ENCODE assay signal across 11 cellular contexts in the genomic region with DNA sequence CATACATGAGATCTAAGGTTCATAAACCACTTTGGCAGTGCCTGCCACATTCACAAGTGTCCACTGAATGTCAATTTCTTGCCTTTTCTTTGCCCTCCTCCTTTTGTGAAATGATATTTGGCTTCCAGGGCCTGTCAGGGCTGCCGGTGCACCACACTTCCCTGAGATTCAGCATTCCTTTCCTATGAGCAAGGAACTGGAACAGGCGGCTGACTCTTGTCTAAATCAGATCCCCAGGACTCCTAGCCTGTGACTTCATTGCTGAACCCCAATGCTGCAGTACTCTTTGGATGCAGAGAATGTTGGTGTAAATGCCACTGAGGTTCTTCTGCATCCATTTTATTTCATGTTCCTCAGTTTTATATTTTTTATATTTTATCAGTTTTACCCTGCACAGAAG.
DNase-seq lines count a peak whose midpoint lies in the region; ATAC-seq and TF ChIP-seq lines count a peak whose summit lies in the region.
"Had no signal": no experiment of that assay in that cellular context is flagged by ENCODE, and none has a peak within 500 bp of the region (broad histone marks: within the 10 kb centered on the region; RNA-seq: fewer than 3 reads in every experiment).

No MANE protein-coding gene starts in this region.

- DNase-seq in A673 (ENCODE audit: low spot score) (peak; percentile 33), body of pancreas (peak in 2 of 4 donors; percentile 21 to 36), kidney glomerular epithelial cell (lab: John Stamatoyannopoulos, UW) (peak; percentile 57), Ammon's horn (ENCODE audit: low spot score) (no peak), NK-92 (lab: John Stamatoyannopoulos, UW; ENCODE audit: unreplicated experiment) (no peak), SHP77 (lab: John Stamatoyannopoulos, UW) (no peak)
- no peak for DNase-seq in stimulated activated naive CD4-positive, alpha-beta T cell (lab: John Stamatoyannopoulos, UW)
- DNase-seq: NCI-H1436 had no signal

- H3K27me3 ChIP-seq in A673 (replicated peaks; ENCODE audit: insufficient read depth, low read depth, low read length, poor library complexity) (no peaks in the 10 kb centered on the region), HUES48 (ENCODE audit: control insufficient read depth, insufficient read depth, low read length) (no peaks in the 10 kb centered on the region), body of pancreas (no peaks in the 10 kb centered on the region)
- H3K27me3 ChIP-seq: BLaER1 treated with 17β-estradiol and CSF1 and Interleukin-3, amounts not matched to agents 10 nM and 100 nM; neural progenitor cell had no signal

- BruUV-seq in A673 (replicated peaks; lab: Mats Ljungman, UMichigan) = no TSS peak

- H3K9me3 ChIP-seq in A673 (ENCODE audit: low read depth, low read length, poor library complexity, severe bottlenecking) (no peaks in the 10 kb centered on the region), HUES48 (ENCODE audit: control insufficient read depth, insufficient read depth, low read length) (no peaks in the 10 kb centered on the region), body of pancreas (no peaks in the 10 kb centered on the region)

- TF ChIP-seq POLR2A in body of pancreas (IDR thresholded peaks at IDR 0.05) = no peak

- H3K9ac ChIP-seq in HUES48 (ENCODE audit: low read depth, low read length) = no peak overlapping the region
- H3K9ac ChIP-seq: BLaER1 treated with 17β-estradiol and CSF1 and Interleukin-3, amounts not matched to agents 10 nM and 100 nM; neural progenitor cell had no signal

- CTCF ChIA-PET in A673 (lab: Charles Lee) = no interaction called here

- WGBS in body of pancreas, 2 donors = 23 to 62% methylated on average over 2 of the region's 2 CpGs

- H3K4me1 ChIP-seq in A673 (ENCODE audit: insufficient read depth, low read length, poor library complexity, severe bottlenecking) (peaks cover 39% of the 10 kb centered on the region), HUES48 (ENCODE audit: control insufficient read depth, insufficient read depth, low read length) (peaks cover 52% of the 10 kb centered on the region), body of pancreas (peaks cover 31% of the 10 kb centered on the region)

- intact Hi-C loops in A673 (cut with micrococcal nuclease; ENCODE audit: unreplicated experiment) = no loop called here
- intact Hi-C loops in body of pancreas (cut with DNase I) = no loop called here

- H3K36me3 ChIP-seq in A673 (ENCODE audit: insufficient read depth, low read length, poor library complexity, severe bottlenecking) (no peaks in the 10 kb centered on the region), HUES48 (ENCODE audit: control insufficient read depth, insufficient read depth, low read length) (no peaks in the 10 kb centered on the region), body of pancreas (replicated peaks in 1 of 2; ENCODE audit: insufficient read depth in 1 of 2, low read depth in 2 of 2) (no peaks in the 10 kb centered on the region)
- H3K36me3 ChIP-seq: neural progenitor cell had no signal

- H3K27ac ChIP-seq in A673 (ENCODE audit: low read depth, low read length, poor library complexity, severe bottlenecking) (no peak overlapping the region), HUES48 (ENCODE audit: low read depth, low read length) (peak overlapping the region; percentile 10), body of pancreas (peak overlapping the region in 2 of 4 donors; percentile 15 to 18)
- H3K27ac ChIP-seq: BLaER1 treated with 17β-estradiol and CSF1 and Interleukin-3, amounts not matched to agents 10 nM and 100 nM; neural progenitor cell had no signal

- no peak overlapping the region for H3K4me3 ChIP-seq in A673 (ENCODE audit: low read depth, low read length, poor library complexity, severe bottlenecking)
- H3K4me3 ChIP-seq in HUES48 (ENCODE audit: low read depth, low read length) = no peak overlapping the region
- no peak overlapping the region for H3K4me3 ChIP-seq in body of pancreas
- H3K4me3 ChIP-seq: BLaER1 treated with 17β-estradiol and CSF1 and Interleukin-3, amounts not matched to agents 10 nM and 100 nM; neural progenitor cell had no signal

- ATAC-seq in body of pancreas = peak; percentile 66

- TF ChIP-seq CTCF in A673 (conservative IDR thresholded peaks at IDR 0.05; ENCODE audit: low read depth, low read length) = no peak
- no peak for TF ChIP-seq CTCF in body of pancreas (IDR thresholded peaks at IDR 0.05)

- POLR2A ChIA-PET in A673 (lab: Charles Lee; ENCODE audit: low non-redundant PET) = interaction anchor here (0.6 kb wide), 1 partner anchor 15 kb away, joined by 3 read pairs; no protein-coding TSS in a partner anchor

Comparison
In these comparisons a context has a peak if more than half of its experiments do, and no peak if none do; other contexts are left out.
1. DNase-seq: peak in A673 (single experiment) and kidney glomerular epithelial cell (single experiment); none in stimulated activated naive CD4-positive, alpha-beta T cell (0 of 6), Ammon's horn (single experiment), NK-92 (single experiment) and SHP77 (0 of 2).